Comparison of ENCODE assay signal across 1 cellular context in genomic region chr2:63669596-63669995, GRCh38.
TF ChIP-seq lines count a peak whose summit lies in the region.

No MANE protein-coding gene starts in this region.

TF ChIP-seq in IMR-90, 13 proteins besides CTCF, POLR2A, EP300 and RAD21:
- no peak for TF ChIP-seq MAZ (IDR thresholded peaks at IDR 0.05; ENCODE audit: borderline replicate concordance, low read depth, low read length)
- no peak for TF ChIP-seq RFX5 (IDR thresholded peaks at IDR 0.05; ENCODE audit: low read depth, low read length)
- no peak for TF ChIP-seq BHLHE40 (IDR thresholded peaks at IDR 0.05; ENCODE audit: low read depth, low read length)
- TF ChIP-seq CHD1 (IDR thresholded peaks at IDR 0.05; ENCODE audit: low read depth, low read length), result no peak
- TF ChIP-seq MXI1 (IDR thresholded peaks at IDR 0.05; ENCODE audit: borderline replicate concordance, low read depth, low read length), result no peak
- no peak for TF ChIP-seq NFE2L2 (IDR thresholded peaks at IDR 0.05; ENCODE audit: low read depth, low read length)
- TF ChIP-seq MAFK (IDR thresholded peaks at IDR 0.05; ENCODE audit: low read depth, low read length), result no peak
- no peak for TF ChIP-seq USF2 (IDR thresholded peaks at IDR 0.05; ENCODE audit: low read depth, low read length)
- TF ChIP-seq ELK1 (IDR thresholded peaks at IDR 0.05; ENCODE audit: borderline replicate concordance, low read depth, low read length), result no peak
- no peak for TF ChIP-seq RCOR1 (IDR thresholded peaks at IDR 0.05; ENCODE audit: insufficient replicate concordance, low read length)
- TF ChIP-seq FOS (IDR thresholded peaks at IDR 0.05; ENCODE audit: low read depth, low read length), result no peak
- no peak for TF ChIP-seq CEBPB (IDR thresholded peaks at IDR 0.05; ENCODE audit: low read depth, low read length)
- no peak for TF ChIP-seq SMC3 (IDR thresholded peaks at IDR 0.05; ENCODE audit: low read depth, low read length)
